In the genomic region with DNA sequence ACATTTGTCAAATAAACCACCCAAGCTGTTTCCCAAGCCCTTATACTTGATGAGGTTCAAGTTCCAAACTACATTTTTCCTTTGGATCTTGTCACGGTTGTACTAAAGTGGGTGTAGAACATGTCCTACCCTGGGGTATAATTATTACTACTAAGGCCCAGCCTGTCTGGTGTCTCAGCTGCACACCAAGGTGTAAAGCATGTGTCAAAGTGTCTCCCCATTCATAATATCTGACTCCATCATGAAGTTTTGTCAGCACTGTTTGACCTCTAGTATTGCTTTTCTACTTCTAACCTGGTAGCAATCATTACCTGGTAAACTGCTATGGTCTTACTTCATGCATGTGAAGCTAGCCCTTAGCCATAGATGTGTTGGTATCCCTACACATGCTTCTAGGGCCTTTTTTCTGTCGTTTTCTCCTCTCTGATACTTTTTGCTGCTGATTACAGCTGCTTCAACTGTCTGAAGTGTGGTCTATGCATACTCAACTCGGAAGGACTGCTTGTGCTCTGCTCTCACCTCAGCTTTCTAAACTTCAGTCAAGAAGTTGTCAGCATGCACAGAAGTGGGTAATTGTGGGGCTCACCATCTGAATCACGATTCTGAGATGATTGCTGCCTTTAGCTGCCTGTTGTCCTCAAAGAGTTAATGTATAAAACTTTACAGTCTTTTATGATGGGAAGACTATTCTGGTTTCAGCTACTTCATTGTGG, we compare ENCODE assay signal across 12 cellular contexts.
DNase-seq lines count a peak whose midpoint lies in the region; ATAC-seq and TF ChIP-seq lines count a peak whose summit lies in the region.
"Had no signal": no experiment of that assay in that cellular context is flagged by ENCODE, and none has a peak within 500 bp of the region (broad histone marks: within the 10 kb centered on the region; RNA-seq: fewer than 3 reads in every experiment).

No MANE protein-coding gene starts in this region.

- no peaks in the 10 kb centered on the region for H3K9me3 Mint-ChIP-seq in activated naive CD8-positive, alpha-beta T cell (ENCODE audit: low read depth)
- H3K9me3 Mint-ChIP-seq in activated naive CD8-positive, alpha-beta T cell treated with anti-CD3 and anti-CD28 coated beads for 36 hours, result peaks cover 4% of the 10 kb centered on the region
- no peaks in the 10 kb centered on the region for H3K9me3 Mint-ChIP-seq in T-helper 2 cell treated with Interferon-gamma antibody and Interleukin-4, amounts not matched to agents 5 μg/mL and 100 μg/mL, for 36 hours
- H3K9me3 Mint-ChIP-seq in stimulated activated memory B cell treated with anti-CD40 and anti-IgM and Interleukin-4, amounts not matched to agents 10 μg/mL and 1 μg/mL and 100 μg/mL, for 72 hours, result no peaks in the 10 kb centered on the region

- no peak overlapping the region for H3K27ac ChIP-seq in foreskin keratinocyte

- TF ChIP-seq CTCF in foreskin keratinocyte (conservative IDR thresholded peaks at IDR 0.05), result no peak

- H3K4me3 Mint-ChIP-seq in activated naive CD8-positive, alpha-beta T cell, result peak overlapping the region; percentile 50
- no peak overlapping the region for H3K4me3 Mint-ChIP-seq in activated naive CD8-positive, alpha-beta T cell treated with anti-CD3 and anti-CD28 coated beads for 36 hours
- H3K4me3 Mint-ChIP-seq in T-helper 2 cell treated with Interferon-gamma antibody and Interleukin-4, amounts not matched to agents 5 μg/mL and 100 μg/mL, for 36 hours, result peak overlapping the region; percentile 65
- H3K4me3 Mint-ChIP-seq in stimulated activated memory B cell treated with anti-CD40 and anti-IgM and Interleukin-4, amounts not matched to agents 10 μg/mL and 1 μg/mL and 100 μg/mL, for 72 hours, result peak overlapping the region; percentile 56

- intact Hi-C loops in cardiac septum (cut with DNase I), result no loop called here

- H3K27me3 Mint-ChIP-seq in activated naive CD8-positive, alpha-beta T cell, result no peaks in the 10 kb centered on the region
- peaks cover 4% of the 10 kb centered on the region for H3K27me3 Mint-ChIP-seq in activated naive CD8-positive, alpha-beta T cell treated with anti-CD3 and anti-CD28 coated beads for 36 hours
- peaks cover 18% of the 10 kb centered on the region for H3K27me3 Mint-ChIP-seq in T-helper 2 cell treated with Interferon-gamma antibody and Interleukin-4, amounts not matched to agents 5 μg/mL and 100 μg/mL, for 36 hours (ENCODE audit: low read depth)
- H3K27me3 Mint-ChIP-seq in stimulated activated memory B cell treated with anti-CD40 and anti-IgM and Interleukin-4, amounts not matched to agents 10 μg/mL and 1 μg/mL and 100 μg/mL, for 72 hours, result no peaks in the 10 kb centered on the region

- peaks cover 2% of the 10 kb centered on the region for H3K36me3 Mint-ChIP-seq in activated naive CD8-positive, alpha-beta T cell
- peaks cover 6% of the 10 kb centered on the region for H3K36me3 Mint-ChIP-seq in activated naive CD8-positive, alpha-beta T cell treated with anti-CD3 and anti-CD28 coated beads for 36 hours
- H3K36me3 Mint-ChIP-seq in T-helper 2 cell treated with Interferon-gamma antibody and Interleukin-4, amounts not matched to agents 5 μg/mL and 100 μg/mL, for 36 hours (ENCODE audit: low read depth), result peaks cover 5% of the 10 kb centered on the region
- peaks cover 7% of the 10 kb centered on the region for H3K36me3 Mint-ChIP-seq in stimulated activated memory B cell treated with anti-CD40 and anti-IgM and Interleukin-4, amounts not matched to agents 10 μg/mL and 1 μg/mL and 100 μg/mL, for 72 hours

- peaks cover 14% of the 10 kb centered on the region for H3K4me1 Mint-ChIP-seq in activated naive CD8-positive, alpha-beta T cell (ENCODE audit: low read depth)
- peaks cover 13% of the 10 kb centered on the region for H3K4me1 Mint-ChIP-seq in activated naive CD8-positive, alpha-beta T cell treated with anti-CD3 and anti-CD28 coated beads for 36 hours
- peaks cover 27% of the 10 kb centered on the region for H3K4me1 Mint-ChIP-seq in T-helper 2 cell treated with Interferon-gamma antibody and Interleukin-4, amounts not matched to agents 5 μg/mL and 100 μg/mL, for 36 hours (ENCODE audit: low read depth)
- peaks cover 44% of the 10 kb centered on the region for H3K4me1 Mint-ChIP-seq in stimulated activated memory B cell treated with anti-CD40 and anti-IgM and Interleukin-4, amounts not matched to agents 10 μg/mL and 1 μg/mL and 100 μg/mL, for 72 hours

- peak; percentile 76 for ATAC-seq in HG02884 (IDR thresholded peaks at IDR 0.05; ENCODE audit: unreplicated experiment)
- peak; percentile 70 for ATAC-seq in stimulated activated memory B cell treated with anti-CD40 and anti-IgM and Interleukin-4, amounts not matched to agents 10 μg/mL and 1 μg/mL and 100 μg/mL, for 72 hours
- no peak for ATAC-seq in foreskin keratinocyte
- ATAC-seq in GM18868 (IDR thresholded peaks at IDR 0.05; ENCODE audit: unreplicated experiment), result no peak

- H3K27me3 ChIP-seq in foreskin keratinocyte, result peaks cover 6% of the 10 kb centered on the region

- DNase-seq in activated naive CD8-positive, alpha-beta T cell treated with anti-CD3 and anti-CD28 coated beads for 36 hours, result no peak
- peak; percentile 28 for DNase-seq in T-helper 2 cell treated with Interferon-gamma antibody and Interleukin-4, amounts not matched to agents 5 μg/mL and 100 μg/mL, for 36 hours (ENCODE audit: low spot score)
- DNase-seq in foreskin keratinocyte (no peak), cardiac septum (ENCODE audit: low spot score) (no peak)
- DNase-seq: glutamatergic neuron, midbrain, RPMI8226, substantia nigra had no signal

- H3K27ac Mint-ChIP-seq in activated naive CD8-positive, alpha-beta T cell, result peak overlapping the region; percentile 54
- H3K27ac Mint-ChIP-seq in activated naive CD8-positive, alpha-beta T cell treated with anti-CD3 and anti-CD28 coated beads for 36 hours, result no peak overlapping the region
- peak overlapping the region; percentile 42 for H3K27ac Mint-ChIP-seq in T-helper 2 cell treated with Interferon-gamma antibody and Interleukin-4, amounts not matched to agents 5 μg/mL and 100 μg/mL, for 36 hours
- H3K27ac Mint-ChIP-seq in stimulated activated memory B cell treated with anti-CD40 and anti-IgM and Interleukin-4, amounts not matched to agents 10 μg/mL and 1 μg/mL and 100 μg/mL, for 72 hours, result peak overlapping the region; percentile 81

- H3K4me1 ChIP-seq in foreskin keratinocyte, result no peaks in the 10 kb centered on the region

Comparison
In these comparisons a context has a peak if more than half of its experiments do, and no peak if none do; other contexts are left out.
1. ATAC-seq: peak in HG02884 (single experiment) and stimulated activated memory B cell treated with anti-CD40 and anti-IgM and Interleukin-4, amounts not matched to agents 10 μg/mL and 1 μg/mL and 100 μg/mL, for 72 hours (single experiment); none in foreskin keratinocyte (single experiment) and GM18868 (single experiment).